In the genomic region with DNA sequence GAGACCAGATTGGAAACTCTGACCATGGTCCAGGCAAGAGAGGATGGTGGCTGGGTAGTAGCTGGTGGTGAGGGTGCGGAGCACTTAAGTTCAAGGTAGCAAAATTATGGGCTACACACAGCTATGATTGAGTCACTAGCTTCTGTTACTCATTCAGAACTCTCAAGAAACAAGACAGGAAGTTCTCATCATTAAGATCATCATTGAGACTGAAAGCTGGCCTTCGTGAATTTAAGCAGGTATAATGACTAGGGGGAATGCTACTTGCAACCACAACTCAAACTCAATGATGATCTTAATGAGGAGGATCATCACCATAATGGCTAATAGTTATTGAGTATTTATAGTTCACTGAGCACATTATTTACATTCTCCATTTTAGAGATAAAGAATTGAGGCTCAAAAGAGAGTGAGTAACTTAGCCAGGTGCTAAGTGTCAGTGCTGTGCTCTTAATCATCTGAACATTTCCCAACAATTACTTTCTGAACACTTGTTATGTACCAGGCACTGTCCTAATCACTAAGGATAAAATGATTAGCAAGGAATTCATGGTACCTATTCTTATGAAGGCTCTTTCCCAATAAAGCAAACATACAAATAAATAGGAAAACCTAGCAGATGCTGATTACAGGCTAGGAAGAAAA, we compare ENCODE assay signal across 11 cellular contexts.
DNase-seq lines count a peak whose midpoint lies in the region; ATAC-seq, FAIRE-seq and TF ChIP-seq lines count a peak whose summit lies in the region.
"Had no signal": no experiment of that assay in that cellular context is flagged by ENCODE, and none has a peak within 500 bp of the region (broad histone marks: within the 10 kb centered on the region; RNA-seq: fewer than 3 reads in every experiment).

No MANE protein-coding gene starts in this region.

- H3K18ac ChIP-seq in IMR-90 (ENCODE audit: low read depth, low read length), result no peak overlapping the region

- H2BK20ac ChIP-seq in IMR-90 (ENCODE audit: low read depth, low read length), result peak overlapping the region; percentile 29; the same call in 1 of the 2 replicates

- H3K27me3 Mint-ChIP-seq in activated naive CD4-positive, alpha-beta T cell treated with anti-CD3 and anti-CD28 coated beads, Interleukin-2, amount 10 ng/mL, durations not matched to agents 7 days and 5 days, result no peaks in the 10 kb centered on the region
- H3K27me3 Mint-ChIP-seq: naive thymus-derived CD8-positive, alpha-beta T cell had no signal

- H2AK5ac ChIP-seq in IMR-90 (ENCODE audit: low read depth, low read length), result peak overlapping the region; percentile 29; the same call in 1 of the 2 replicates

- no peak overlapping the region for H3K23ac ChIP-seq in IMR-90 (ENCODE audit: low read depth, low read length)

- no peak overlapping the region for H3K4me3 ChIP-seq in IMR-90 (ENCODE audit: insufficient read depth, low read depth, low read length)
- no peak overlapping the region for H3K4me3 ChIP-seq in GM12878
- H3K4me3 ChIP-seq in uterus, result no peak overlapping the region
- no peak overlapping the region for H3K4me3 ChIP-seq in heart left ventricle
- H3K4me3 ChIP-seq: thoracic aorta had no signal

- H3K27ac ChIP-seq in IMR-90 (ENCODE audit: insufficient read depth, low read length) (no peak overlapping the region), GM12878 (ENCODE audit: control insufficient read depth, insufficient read depth) (no peak overlapping the region), uterus (peak overlapping the region; percentile 14 to 91), heart left ventricle (no peak overlapping the region)

- H4K5ac ChIP-seq in IMR-90 (ENCODE audit: low read depth, low read length), result no peak overlapping the region

- peaks cover 6% of the 10 kb centered on the region for H3K9me1 ChIP-seq in IMR-90 (ENCODE audit: insufficient read depth, low read length)

- TF ChIP-seq RAD21 in IMR-90 (IDR thresholded peaks at IDR 0.05; ENCODE audit: low read length) (no peak), GM12878 (IDR thresholded peaks at IDR 0.05; ENCODE audit: insufficient read depth, low read depth, low read length) (no peak)

- no peak overlapping the region for H3K56ac ChIP-seq in IMR-90 (ENCODE audit: extremely low read depth, insufficient read depth, low read length)

- H3K79me2 ChIP-seq in GM12878 (ENCODE audit: control insufficient read depth, insufficient read depth, low read length), result no peaks in the 10 kb centered on the region

- no peaks in the 10 kb centered on the region for H3K9me3 Mint-ChIP-seq in activated naive CD4-positive, alpha-beta T cell treated with anti-CD3 and anti-CD28 coated beads, Interleukin-2, amount 10 ng/mL, durations not matched to agents 7 days and 5 days
- H3K9me3 Mint-ChIP-seq: naive thymus-derived CD8-positive, alpha-beta T cell had no signal

- no peak overlapping the region for H3K4ac ChIP-seq in IMR-90 (ENCODE audit: low read depth, low read length)

- CTCF ChIA-PET in activated naive CD4-positive, alpha-beta T cell treated with anti-CD3 and anti-CD28 coated beads, Interleukin-2, amount 10 ng/mL, durations not matched to agents 7 days and 5 days (lab: Charles Lee), result interaction anchor here (1.1 to 1.6 kb wide), 4 partner anchors 28 to 265 kb away, joined by 3 to 5 read pairs (median 4); no protein-coding TSS in a partner anchor
- CTCF ChIA-PET in IMR-90 (lab: Yijun Ruan, JAX) (interaction anchor here (0.6 to 0.7 kb wide), 2 partner anchors 86 to 195 kb away, joined by 3 read pairs; no protein-coding TSS in a partner anchor), GM12878 (lab: Yijun Ruan, JAX) (interaction anchor here (0.6 to 4.3 kb wide), 24 partner anchors 8 to 296 kb away, joined by 3 to 27 read pairs (median 4); a partner anchor contains a TSS)

- TF ChIP-seq EP300 in GM12878 (IDR thresholded peaks at IDR 0.05; ENCODE audit: borderline replicate concordance in 1 of 2, control insufficient read depth in 1 of 2, low read depth in 2 of 2, low read length in 2 of 2), result peak; percentile 15 to 33; a peak in 1 of 4 replicates

- FAIRE-seq in GM12878 (lab: Jason Lieb, UNC) (peak; percentile 59), urothelium cell line (lab: Jason Lieb, UNC) (no peak)

- no peak overlapping the region for H4K8ac ChIP-seq in IMR-90 (ENCODE audit: low read depth in 2 of 2, low read length in 2 of 2)

- peak overlapping the region; percentile 5 for H2BK120ac ChIP-seq in IMR-90 (ENCODE audit: low read depth, low read length)

- H3K14ac ChIP-seq in IMR-90 (replicated peaks; ENCODE audit: low read depth, low read length), result no peak overlapping the region

- H2BK5ac ChIP-seq in IMR-90 (ENCODE audit: low read depth, low read length, poor library complexity, severe bottlenecking), result no peak overlapping the region

- H2AK9ac ChIP-seq in IMR-90 (replicated peaks; ENCODE audit: low read depth, low read length, poor library complexity), result no peak overlapping the region

- ATAC-seq in IMR-90 (ENCODE audit: low read depth), result no peak
- peak; percentile 95 for ATAC-seq in GM12878
- no peak for ATAC-seq in heart left ventricle

- H3K36me3 ChIP-seq in IMR-90 (ENCODE audit: control insufficient read depth, insufficient read depth, low read length) (peaks cover 4% of the 10 kb centered on the region), GM12878 (ENCODE audit: control insufficient read depth in 2 of 2, insufficient read depth in 2 of 2, low read length in 1 of 2) (no peaks in the 10 kb centered on the region), uterus (no peaks in the 10 kb centered on the region), heart left ventricle (peaks cover 0 to 5% (median 0%) of the 10 kb centered on the region in 9 donors)
- H3K36me3 ChIP-seq: thoracic aorta had no signal

- H3K27ac Mint-ChIP-seq in activated naive CD4-positive, alpha-beta T cell treated with anti-CD3 and anti-CD28 coated beads, Interleukin-2, amount 10 ng/mL, durations not matched to agents 7 days and 5 days, result peak overlapping the region; percentile 9

- no peaks in the 10 kb centered on the region for H3K27me3 ChIP-seq in IMR-90 (ENCODE audit: control insufficient read depth, insufficient read depth, low read length)
- H3K27me3 ChIP-seq in GM12878 (replicated peaks in 1 of 2; ENCODE audit: control insufficient read depth in 2 of 2, insufficient read depth in 2 of 2, low read length in 1 of 2), result no peaks in the 10 kb centered on the region
- no peaks in the 10 kb centered on the region for H3K27me3 ChIP-seq in uterus
- H3K27me3 ChIP-seq in heart left ventricle, result no peaks in the 10 kb centered on the region

- DNase-seq in activated naive CD4-positive, alpha-beta T cell treated with anti-CD3 and anti-CD28 coated beads, Interleukin-2, amount 10 ng/mL, durations not matched to agents 7 days and 5 days, result no peak
- DNase-seq in activated naive CD4-positive, alpha-beta T cell (lab: John Stamatoyannopoulos, UW), result no peak
- DNase-seq in IMR-90 (peak; percentile 55), GM12878 (ENCODE audit: low read depth, low spot score) (peak; percentile 54), uterus (no peak), heart left ventricle (no peak), Ammon's horn (ENCODE audit: low spot score) (no peak), urothelium cell line (ENCODE audit: low spot score) (no peak)
- DNase-seq: NCI-H774 had no signal

- WGBS in IMR-90 (ENCODE audit: extremely low coverage in 2 of 2, insufficient read length in 1 of 2), 2 experiments, result 83% methylated on average over 1 of the region's 2 CpGs; no CpG with 5 or more reads in 1 of the 2 experiments
- 18% methylated on average over 2 of the region's 2 CpGs for WGBS in GM12878 (ENCODE audit: insufficient coverage, insufficient replicate concordance, low lambda C conversion rate, missing lambda C conversion rate)
- WGBS in heart left ventricle, 4 donors, result 87 to 94% (median 93%) methylated on average over 2 of the region's 2 CpGs

- H3K4me1 Mint-ChIP-seq in activated naive CD4-positive, alpha-beta T cell treated with anti-CD3 and anti-CD28 coated beads, Interleukin-2, amount 10 ng/mL, durations not matched to agents 7 days and 5 days, result peaks cover 7% of the 10 kb centered on the region

- peaks cover 0 to 5% of the 10 kb centered on the region in 2 experiments; a peak in 2 of 4 replicates for H3K79me1 ChIP-seq in IMR-90 (ENCODE audit: low read depth in 1 of 2, low read length in 2 of 2)

- intact Hi-C loops in IMR-90 (cut with micrococcal nuclease) (loop anchor here (2.0 kb wide), 1 partner anchor 131 kb away; no protein-coding TSS in a partner anchor), GM12878 (cut with micrococcal nuclease; ENCODE audit: unreplicated experiment) (loop anchor here (2.0 kb wide), 2 partner anchors 47 to 265 kb away; no protein-coding TSS in a partner anchor), uterus (cut with DNase I; ENCODE audit: low total_unique reads) (no loop called here), heart left ventricle (cut with DNase I) (loop anchor here in 1 of 10 donors (5.0 kb wide), 1 partner anchor 268 kb away; no protein-coding TSS in a partner anchor)

- TF ChIP-seq POLR2A in IMR-90 (IDR thresholded peaks at IDR 0.05; ENCODE audit: low read depth, low read length) (no peak), GM12878 (IDR thresholded peaks at IDR 0.05; ENCODE audit: low read depth, low read length) (no peak), uterus (IDR thresholded peaks at IDR 0.05) (no peak), heart left ventricle (IDR thresholded peaks at IDR 0.05) (no peak)

- peaks cover 3% of the 10 kb centered on the region; the same call in 1 of the 2 replicates for H4K20me1 ChIP-seq in IMR-90 (ENCODE audit: insufficient read depth, low read length)
- no peaks in the 10 kb centered on the region for H4K20me1 ChIP-seq in GM12878 (ENCODE audit: control insufficient read depth, insufficient read depth)

- RAD21 ChIA-PET in GM12878 (lab: Charles Lee; ENCODE audit: unreplicated experiment), result interaction anchor here (0.7 to 4.3 kb wide), 11 partner anchors 32 to 265 kb away, joined by 3 to 24 read pairs (median 3); no protein-coding TSS in a partner anchor

- SMC1A ChIA-PET in GM12878 (lab: Charles Lee; ENCODE audit: uncharacterized antibody, unreplicated experiment), result interaction anchor here (0.5 to 6.1 kb wide), 22 partner anchors 9 to 397 kb away, joined by 3 to 39 read pairs (median 3); no protein-coding TSS in a partner anchor

- peak overlapping the region; percentile 85; the same call in 2 of the 3 replicates for H2BK15ac ChIP-seq in IMR-90 (ENCODE audit: low read depth, low read length)

- in situ Hi-C loops in IMR-90 (cut with MboI; ENCODE audit: low sequenced_read_pairs) (no loop called here), GM12878 (cut with MboI) (no loop called here)

- H3K4me1 ChIP-seq in IMR-90 (ENCODE audit: control insufficient read depth, insufficient read depth, low read length) (peaks cover 7% of the 10 kb centered on the region), GM12878 (ENCODE audit: control insufficient read depth, insufficient read depth, low read length) (no peaks in the 10 kb centered on the region), uterus (no peaks in the 10 kb centered on the region), heart left ventricle (peaks cover 0 to 14% (median 0%) of the 10 kb centered on the region in 12 donors)

- H4K91ac ChIP-seq in IMR-90 (ENCODE audit: insufficient read depth, low read depth, low read length), result no peak overlapping the region; the same call in 1 of the 2 replicates

- BruUV-seq in IMR-90 (replicated peaks; lab: Mats Ljungman, UMichigan) (no TSS peak), GM12878 (replicated peaks; lab: Mats Ljungman, UMichigan) (no TSS peak)

- dilution Hi-C loops in IMR-90 (cut with HindIII; ENCODE audit: low sequenced_read_pairs, unreplicated experiment), result no loop called here

- TF ChIP-seq CTCF in IMR-90 (conservative IDR thresholded peaks at IDR 0.05; ENCODE audit: low read depth, low read length) (no peak), GM12878 (IDR thresholded peaks at IDR 0.05 in 2 of 3, conservative IDR thresholded peaks at IDR 0.05 in 1 of 3; ENCODE audit: control insufficient read depth in 2 of 3, extremely low read depth in 1 of 3, insufficient read depth in 1 of 3, low read depth in 3 of 3, low read length in 3 of 3) (no peak), uterus (IDR thresholded peaks at IDR 0.05) (no peak), heart left ventricle (IDR thresholded peaks at IDR 0.05) (no peak)

- no peaks in the 10 kb centered on the region for H3K36me3 Mint-ChIP-seq in activated naive CD4-positive, alpha-beta T cell treated with anti-CD3 and anti-CD28 coated beads, Interleukin-2, amount 10 ng/mL, durations not matched to agents 7 days and 5 days
- H3K36me3 Mint-ChIP-seq: naive thymus-derived CD8-positive, alpha-beta T cell had no signal

- no peak overlapping the region for H3K4me2 ChIP-seq in IMR-90 (ENCODE audit: low read depth, low read length)
- no peak overlapping the region for H3K4me2 ChIP-seq in GM12878 (ENCODE audit: control insufficient read depth, insufficient read depth)

- no peak overlapping the region for H3K4me3 Mint-ChIP-seq in activated naive CD4-positive, alpha-beta T cell treated with anti-CD3 and anti-CD28 coated beads, Interleukin-2, amount 10 ng/mL, durations not matched to agents 7 days and 5 days
- H3K4me3 Mint-ChIP-seq: naive thymus-derived CD8-positive, alpha-beta T cell had no signal

- H2AFZ ChIP-seq in IMR-90 (replicated peaks; ENCODE audit: low read length, poor library complexity) (no peak overlapping the region), GM12878 (ENCODE audit: control insufficient read depth, low read depth, low read length) (no peak overlapping the region)

- no peaks in the 10 kb centered on the region for H3K9me3 ChIP-seq in IMR-90 (ENCODE audit: control insufficient read depth, insufficient read depth, low read length)
- H3K9me3 ChIP-seq in GM12878 (replicated peaks; ENCODE audit: control insufficient read depth, insufficient read depth, low read length), result no peaks in the 10 kb centered on the region; the same call in 2 of the 3 replicates
- H3K9me3 ChIP-seq in uterus, result no peaks in the 10 kb centered on the region
- H3K9me3 ChIP-seq in heart left ventricle, result no peaks in the 10 kb centered on the region
- H3K9me3 ChIP-seq: thoracic aorta had no signal

- POLR2A ChIA-PET in IMR-90 (lab: Charles Lee; ENCODE audit: unreplicated experiment), result interaction anchor here (0.6 kb wide), 1 partner anchor 1071 kb away, joined by 3 read pairs; no protein-coding TSS in a partner anchor
- POLR2A ChIA-PET in GM12878 (lab: Charles Lee), result no interaction called here

- H3K9ac ChIP-seq in IMR-90 (ENCODE audit: low read depth, low read length) (no peak overlapping the region), GM12878 (ENCODE audit: control insufficient read depth, insufficient read depth, low read length) (no peak overlapping the region)

Comparison
In these comparisons a context has a peak if more than half of its experiments do, and no peak if none do; other contexts are left out.
1. DNase-seq: peak in IMR-90 (single experiment) and GM12878 (single experiment); none in activated naive CD4-positive, alpha-beta T cell treated with anti-CD3 and anti-CD28 coated beads, Interleukin-2, amount 10 ng/mL, durations not matched to agents 7 days and 5 days (single experiment), activated naive CD4-positive, alpha-beta T cell (0 of 4), uterus (0 of 2), heart left ventricle (0 of 5), Ammon's horn (single experiment) and urothelium cell line (single experiment).
2. H3K27ac ChIP-seq: peak in uterus (2 of 2); none in IMR-90 (single experiment), GM12878 (single experiment) and heart left ventricle (0 of 12).